8 cellular contexts compared by ENCODE assay signal in the genomic region with DNA sequence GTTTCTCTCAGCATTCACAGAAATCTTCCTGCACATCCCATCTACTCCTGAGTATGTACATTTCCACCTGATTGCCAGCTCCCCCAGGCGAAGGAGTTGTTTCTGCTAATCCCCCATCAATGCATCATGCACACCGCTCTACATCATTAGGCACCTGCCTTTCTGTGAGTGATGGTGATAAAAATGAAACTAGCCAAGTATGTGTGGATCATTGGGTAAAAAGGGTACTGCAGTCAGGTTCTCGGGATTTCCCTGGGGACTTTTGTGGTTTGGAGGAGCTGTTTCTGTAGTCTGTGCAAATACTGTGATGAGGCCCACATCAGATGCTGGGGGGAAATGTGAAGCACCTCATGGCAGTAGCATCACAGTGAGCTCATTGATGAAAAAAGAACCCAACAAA. TPM values are rescaled to one million over a fixed set of nuclear protein-coding genes. Genes with fewer than 3 reads are reported as not detected.
A peak's percentile ranks its signal among the peaks of the same experiment; 100 is the strongest.
DNase-seq lines count a peak whose midpoint lies in the region; ATAC-seq and TF ChIP-seq lines count a peak whose summit lies in the region.

No MANE protein-coding gene starts in this region.

- H2AFZ ChIP-seq in DND-41 (ENCODE audit: low read depth, low read length) (no peak overlapping the region), Loucy (ENCODE audit: low read length) (no peak overlapping the region), trophoblast cell (ENCODE audit: insufficient read depth, low read length, poor library complexity) (no peak overlapping the region)

- no peak overlapping the region for H3K18ac ChIP-seq in trophoblast cell (ENCODE audit: low read length)

- H3F3A ChIP-seq in Loucy (ENCODE audit: low read depth) = no peaks in the 10 kb centered on the region

- ATAC-seq in DND-41 (ENCODE audit: insufficient read depth, low read depth) (peak; percentile 95), GM21528 (IDR thresholded peaks at IDR 0.05; ENCODE audit: low FRiP score, unreplicated experiment) (peak; percentile 79)

- no peak overlapping the region for H3K4me3 ChIP-seq in DND-41 (ENCODE audit: low read depth in 1 of 2, low read length in 2 of 2)
- peak overlapping the region; percentile 24 for H3K4me3 ChIP-seq in Loucy (ENCODE audit: low read length, poor library complexity, severe bottlenecking)
- H3K4me3 ChIP-seq in trophoblast cell (ENCODE audit: low read depth, low read length) = no peak overlapping the region

- H3K4me1 ChIP-seq in DND-41 (ENCODE audit: insufficient read depth, low read length) (peaks cover 26% of the 10 kb centered on the region), Loucy (ENCODE audit: insufficient read depth, low read length, poor library complexity, severe bottlenecking) (peaks cover 39% of the 10 kb centered on the region), trophoblast cell (ENCODE audit: control insufficient read depth in 1 of 2, insufficient read depth in 2 of 2, low read length in 2 of 2) (no peaks in the 10 kb centered on the region)

- H3K36me3 ChIP-seq in DND-41 (ENCODE audit: insufficient read depth, low read length) (no peaks in the 10 kb centered on the region), Loucy (ENCODE audit: insufficient read depth, low read length) (no peaks in the 10 kb centered on the region), trophoblast cell (ENCODE audit: control insufficient read depth in 1 of 2, insufficient read depth in 2 of 2, low read length in 2 of 2) (no peaks in the 10 kb centered on the region)

- H3K79me2 ChIP-seq in DND-41 (ENCODE audit: insufficient read depth, low read length) (peaks cover 6% of the 10 kb centered on the region; the same call in 1 of the 2 replicates), Loucy (ENCODE audit: insufficient read depth, low read length) (peaks cover 60% of the 10 kb centered on the region), trophoblast cell (ENCODE audit: control insufficient read depth, insufficient read depth, low read length, poor library complexity) (no peaks in the 10 kb centered on the region)

- H3K79me1 ChIP-seq in trophoblast cell (ENCODE audit: low read length) = no peaks in the 10 kb centered on the region

- no peak overlapping the region for H3K23ac ChIP-seq in trophoblast cell (ENCODE audit: low read length)

- peaks cover 1% of the 10 kb centered on the region for H3K9me3 ChIP-seq in DND-41 (ENCODE audit: insufficient read depth, low read length, severe bottlenecking)
- H3K9me3 ChIP-seq in Loucy (ENCODE audit: insufficient read depth, low read depth, low read length) = peaks cover 10% of the 10 kb centered on the region; the same call in 1 of the 2 replicates
- no peaks in the 10 kb centered on the region for H3K9me3 ChIP-seq in trophoblast cell (ENCODE audit: insufficient read depth, low read depth, low read length)

- H3K27me3 ChIP-seq in DND-41 (ENCODE audit: insufficient read depth, low read length, poor library complexity) = no peaks in the 10 kb centered on the region
- H3K27me3 ChIP-seq in Loucy (ENCODE audit: insufficient read depth, low read length, poor library complexity, severe bottlenecking) = no peaks in the 10 kb centered on the region
- H3K27me3 ChIP-seq in trophoblast cell (ENCODE audit: insufficient read depth, low read length) = no peaks in the 10 kb centered on the region

- H4K20me1 ChIP-seq in DND-41 (ENCODE audit: insufficient read depth, low read length) (no peaks in the 10 kb centered on the region), Loucy (ENCODE audit: insufficient read depth, low read length, poor library complexity, severe bottlenecking) (no peaks in the 10 kb centered on the region)

- DNase-seq in DND-41 (peak; percentile 81), activated T-cell treated with anti-CD3 and anti-CD28 coated beads for 24 hours (ENCODE audit: low read depth) (peak; percentile 75), KBM-7 (no peak), pons (ENCODE audit: low spot score) (no peak), trophoblast cell (no peak)
- DNase-seq in stimulated activated CD4-positive, alpha-beta T cell treated with anti-CD3 and anti-CD28 coated beads, Interleukin-1b, Interleukin-23, amount 100 ng/mL, for 4 hours (ENCODE audit: low read depth in 2 of 2) = peak; percentile 41 to 50

- no peak overlapping the region for H3K9ac ChIP-seq in DND-41 (ENCODE audit: low read depth, low read length)
- peak overlapping the region; percentile 8 for H3K9ac ChIP-seq in Loucy (ENCODE audit: low read depth, low read length, poor library complexity, severe bottlenecking)
- no peak overlapping the region for H3K9ac ChIP-seq in trophoblast cell (ENCODE audit: low read length)

- no peak overlapping the region for H2BK120ac ChIP-seq in trophoblast cell (ENCODE audit: insufficient read depth, low read length, poor library complexity)

- H2BK5ac ChIP-seq in trophoblast cell (ENCODE audit: low read depth, low read length, poor library complexity) = no peak overlapping the region

- no peak overlapping the region for H4K12ac ChIP-seq in trophoblast cell (ENCODE audit: low read depth, low read length)

- H4K8ac ChIP-seq in trophoblast cell (ENCODE audit: low read depth, low read length) = no peak overlapping the region

- H3K27ac ChIP-seq in DND-41 (ENCODE audit: low read length) (peak overlapping the region; percentile 11; the same call in 1 of the 2 replicates), trophoblast cell (ENCODE audit: low read depth, low read length) (no peak overlapping the region)

- peak overlapping the region; percentile 43; the same call in 1 of the 2 replicates for H3K4me2 ChIP-seq in DND-41 (ENCODE audit: insufficient read depth, low read length)
- H3K4me2 ChIP-seq in Loucy (ENCODE audit: low read depth, low read length, poor library complexity, severe bottlenecking) = peak overlapping the region; percentile 61
- H3K4me2 ChIP-seq in trophoblast cell (ENCODE audit: low read length) = no peak overlapping the region

- no peak overlapping the region for H2BK12ac ChIP-seq in trophoblast cell (ENCODE audit: low read length)

- no peak for TF ChIP-seq CTCF in DND-41 (IDR thresholded peaks at IDR 0.05; ENCODE audit: borderline replicate concordance, extremely low read depth, low read length, poor library complexity, severe bottlenecking)
- no peak for TF ChIP-seq CTCF in Loucy (conservative IDR thresholded peaks at IDR 0.05; ENCODE audit: low read length)

- H3K4ac ChIP-seq in trophoblast cell (ENCODE audit: low read depth, low read length) = no peak overlapping the region

- no peak overlapping the region for H4K91ac ChIP-seq in trophoblast cell (ENCODE audit: low read depth, low read length)

- H2AK5ac ChIP-seq in trophoblast cell (ENCODE audit: low read length) = no peak overlapping the region

- no peaks in the 10 kb centered on the region for H3K9me2 ChIP-seq in Loucy (replicated peaks; ENCODE audit: low read depth, low read length)

- H3K14ac ChIP-seq in trophoblast cell (ENCODE audit: low read length) = no peak overlapping the region

- in situ Hi-C loops in KBM-7 (cut with MboI; ENCODE audit: low pct_unique_long_range_greater_than_20kb, low sequenced_read_pairs) = no loop called here

- WGBS in trophoblast cell (ENCODE audit: extremely low coverage, insufficient coverage, insufficient read length) = no CpG with 5 or more reads among the region's 3 CpGs

RNA-seq across cellular contexts. Expression of a gene that starts 30.4 kb away (rescaled TPM):
- 0.67 and 0.85 TPM in 2 replicates for polyA plus RNA-seq in trophoblast cell (2013)

Comparison
In these comparisons a context has a peak if more than half of its experiments do, and no peak if none do; other contexts are left out.
1. DNase-seq: peak in DND-41 (single experiment), activated T-cell treated with anti-CD3 and anti-CD28 coated beads for 24 hours (single experiment) and stimulated activated CD4-positive, alpha-beta T cell treated with anti-CD3 and anti-CD28 coated beads, Interleukin-1b, Interleukin-23, amount 100 ng/mL, for 4 hours (2 of 2); none in KBM-7 (single experiment), pons (single experiment) and trophoblast cell (0 of 2).